Comparison of ENCODE assay signal across 26 cellular contexts in genomic region chr3:15326673-15327072, GRCh38. TPM values are rescaled to one million over a fixed set of nuclear protein-coding genes. Genes with fewer than 3 reads are reported as not detected.
DNase-seq lines count a peak whose midpoint lies in the region; ATAC-seq and TF ChIP-seq lines count a peak whose summit lies in the region.
"Had no signal": no experiment of that assay in that cellular context is flagged by ENCODE, and none has a peak within 500 bp of the region (broad histone marks: within the 10 kb centered on the region; RNA-seq: fewer than 3 reads in every experiment).

No MANE protein-coding gene starts in this region.

- H3F3A ChIP-seq in PC-9 (ENCODE audit: insufficient read depth, low read depth), result peaks cover 37% of the 10 kb centered on the region
- H3F3A ChIP-seq in smooth muscle cell (ENCODE audit: low read depth), result peaks cover 13% of the 10 kb centered on the region

- H3K4me3 ChIP-seq in PC-9 (no peak overlapping the region), smooth muscle cell (no peak overlapping the region), lower leg skin (ENCODE audit: low read depth, poor library complexity, severe bottlenecking) (no peak overlapping the region)
- H3K4me3 ChIP-seq: body of pancreas, K562, right lobe of liver, upper lobe of left lung had no signal

- no peaks in the 10 kb centered on the region for H3K9me2 ChIP-seq in PC-9 (ENCODE audit: insufficient read depth)

- POLR2A ChIA-PET in CD4-positive, alpha-beta T cell (lab: Charles Lee), result no interaction called here
- POLR2A ChIA-PET in PC-9 (lab: Charles Lee; ENCODE audit: unreplicated experiment) (no interaction called here), RWPE1 (lab: Yijun Ruan, JAX; ENCODE audit: low non-redundant PET) (no interaction called here)

- TF ChIP-seq CTCF in CD4-positive, alpha-beta T cell (IDR thresholded peaks at IDR 0.05), result no peak
- no peak for TF ChIP-seq CTCF in PC-9 (conservative IDR thresholded peaks at IDR 0.05)
- TF ChIP-seq CTCF in mesothelial cell of epicardium (IDR thresholded peaks at IDR 0.05; ENCODE audit: unreplicated experiment), result no peak
- no peak for TF ChIP-seq CTCF in smooth muscle cell (IDR thresholded peaks at IDR 0.05; ENCODE audit: borderline replicate concordance, insufficient read depth, poor library complexity, severe bottlenecking)
- TF ChIP-seq CTCF in RWPE1 (conservative IDR thresholded peaks at IDR 0.05; ENCODE audit: low read depth), result no peak
- TF ChIP-seq CTCF in lower leg skin (IDR thresholded peaks at IDR 0.05), result no peak

- H4K20me1 ChIP-seq in PC-9 (ENCODE audit: insufficient read depth), result no peaks in the 10 kb centered on the region
- H4K20me1 ChIP-seq in smooth muscle cell (ENCODE audit: low read depth), result no peaks in the 10 kb centered on the region

- H3K27me3 Mint-ChIP-seq in CD4-positive, alpha-beta T cell, result no peaks in the 10 kb centered on the region
- no peaks in the 10 kb centered on the region for H3K27me3 Mint-ChIP-seq in mesothelial cell of epicardium (ENCODE audit: low read depth)
- H3K27me3 Mint-ChIP-seq: activated T-cell treated with anti-CD3 and anti-CD28 coated beads, Interleukin-2, amount 50 U/mL, for 24 hours had no signal

- in situ Hi-C loops in KBM-7 (cut with MboI; ENCODE audit: low pct_unique_long_range_greater_than_20kb, low sequenced_read_pairs), result no loop called here

- H3K4me3 Mint-ChIP-seq in CD4-positive, alpha-beta T cell, result no peak overlapping the region
- no peak overlapping the region for H3K4me3 Mint-ChIP-seq in mesothelial cell of epicardium
- H3K4me3 Mint-ChIP-seq: activated CD4-positive, alpha-beta T cell treated with anti-CD3 and anti-CD28 coated beads, Interleukin-2, amount 10 ng/mL, durations not matched to agents 7 days and 5 days; activated T-cell treated with anti-CD3 and anti-CD28 coated beads, Interleukin-2, amount 50 U/mL, for 24 hours; neural crest cell had no signal

- no peak overlapping the region for H3K9ac ChIP-seq in smooth muscle cell (ENCODE audit: low read depth)

- no peak overlapping the region for H2AFZ ChIP-seq in PC-9
- no peak overlapping the region for H2AFZ ChIP-seq in smooth muscle cell (ENCODE audit: low read depth)

- no peaks in the 10 kb centered on the region for H3K9me3 Mint-ChIP-seq in CD4-positive, alpha-beta T cell
- no peaks in the 10 kb centered on the region for H3K9me3 Mint-ChIP-seq in mesothelial cell of epicardium
- H3K9me3 Mint-ChIP-seq: activated CD4-positive, alpha-beta T cell treated with anti-CD3 and anti-CD28 coated beads, Interleukin-2, amount 10 ng/mL, durations not matched to agents 7 days and 5 days; activated T-cell treated with anti-CD3 and anti-CD28 coated beads, Interleukin-2, amount 50 U/mL, for 24 hours; neural crest cell had no signal

- no peak for ATAC-seq in CD4-positive, alpha-beta T cell (ENCODE audit: poor library complexity)
- ATAC-seq: body of pancreas, K562, lower lobe of right lung, SK-N-SH treated with all-trans-retinoic acid at 6 μM for 48 hours had no signal

- no peaks in the 10 kb centered on the region for H3K27me3 ChIP-seq in CD4-positive, alpha-beta T cell (ENCODE audit: control insufficient read depth, insufficient read depth, low read length)
- H3K27me3 ChIP-seq in PC-9 (ENCODE audit: insufficient read depth, low read depth), result no peaks in the 10 kb centered on the region
- no peaks in the 10 kb centered on the region for H3K27me3 ChIP-seq in smooth muscle cell (ENCODE audit: low read depth)
- H3K27me3 ChIP-seq: body of pancreas, right lobe of liver, upper lobe of left lung had no signal

- TF ChIP-seq POLR2A in lower leg skin (IDR thresholded peaks at IDR 0.05), result no peak

- H3K27ac ChIP-seq in CD4-positive, alpha-beta T cell (ENCODE audit: low read depth, low read length), result no peak overlapping the region
- peak overlapping the region; percentile 83 for H3K27ac ChIP-seq in PC-9
- peak overlapping the region; percentile 83 for H3K27ac ChIP-seq in smooth muscle cell (ENCODE audit: low read depth)
- no peak overlapping the region for H3K27ac ChIP-seq in RWPE1
- H3K27ac ChIP-seq: body of pancreas had no signal

- H3K4me1 Mint-ChIP-seq in CD4-positive, alpha-beta T cell (ENCODE audit: low read depth), result peaks cover 89% of the 10 kb centered on the region
- H3K4me1 Mint-ChIP-seq in mesothelial cell of epicardium, result peaks cover 79% of the 10 kb centered on the region

- 0 out of 2 replicates have a peak, but pooled peaks cover 3% of the 10 kb centered on the region for H3K36me3 ChIP-seq in PC-9 (ENCODE audit: low read depth)
- no peaks in the 10 kb centered on the region for H3K36me3 ChIP-seq in smooth muscle cell (ENCODE audit: low read depth)
- H3K36me3 ChIP-seq: right lobe of liver had no signal

- H3K79me2 ChIP-seq in PC-9 (ENCODE audit: low read depth) (peaks cover 81% of the 10 kb centered on the region), smooth muscle cell (ENCODE audit: low read depth) (peaks cover 46% of the 10 kb centered on the region)

- peak overlapping the region; percentile 81 for H3K4me2 ChIP-seq in PC-9
- no peak overlapping the region for H3K4me2 ChIP-seq in smooth muscle cell

- H3K9me3 ChIP-seq in CD4-positive, alpha-beta T cell (ENCODE audit: control insufficient read depth, low read length), result no peaks in the 10 kb centered on the region
- H3K9me3 ChIP-seq in PC-9 (ENCODE audit: insufficient read depth, low read depth), result no peaks in the 10 kb centered on the region
- no peaks in the 10 kb centered on the region for H3K9me3 ChIP-seq in smooth muscle cell (replicated peaks; ENCODE audit: low read depth)
- H3K9me3 ChIP-seq: body of pancreas, lower lobe of right lung, right lobe of liver, upper lobe of left lung had no signal

- WGBS in smooth muscle cell (ENCODE audit: low lambda C conversion rate), result 77% methylated on average over 2 of the region's 2 CpGs
- WGBS in lower leg skin, 2 donors, result 96 to 97% methylated on average over 2 of the region's 2 CpGs

- CTCF ChIA-PET in CD4-positive, alpha-beta T cell (lab: Charles Lee), result interaction anchor here (9.1 kb wide), 1 partner anchor 55 kb away, joined by 163 read pairs; no protein-coding TSS in a partner anchor
- CTCF ChIA-PET in PC-9 (lab: Charles Lee) (no interaction called here), RWPE1 (lab: Yijun Ruan, JAX) (no interaction called here)

- no peak for DNase-seq in CD4-positive, alpha-beta T cell
- no peak for DNase-seq in PC-9
- DNase-seq in mesothelial cell of epicardium (ENCODE audit: low spot score in 2 of 2, unreplicated experiment in 2 of 2), result no peak
- no peak for DNase-seq in smooth muscle cell (lab: John Stamatoyannopoulos, UW; ENCODE audit: unreplicated experiment)
- DNase-seq in RWPE1 (ENCODE audit: low spot score), result no peak
- no peak for DNase-seq in islet precursor cell
- DNase-seq in lower leg skin (ENCODE audit: low spot score in 2 of 2), result no peak
- DNase-seq in KBM-7, result no peak
- DNase-seq: activated CD4-positive, alpha-beta T cell treated with anti-CD3 and anti-CD28 coated beads, Interleukin-2, amount 10 ng/mL, durations not matched to agents 7 days and 5 days; activated gamma-delta T cell treated with Interleukin-2 at 50 U/mL for 16 hours; activated T-cell treated with anti-CD3 and anti-CD28 coated beads, Interleukin-2, amount 50 U/mL, for 24 hours; body of pancreas; cerebellar nuclear complex; H7; lower lobe of right lung; NCI-H1436 treated with DMSO at 0.1 percent for 48 hours; NCI-H446 treated with DMSO at 0.1 percent for 48 hours; posterior cingulate gyrus; stimulated activated CD4-positive, alpha-beta T cell treated with anti-CD3 and anti-CD28 coated beads, Interleukin-15, amount 100 ng/mL, for 24 hours; stimulated activated naive CD4-positive, alpha-beta T cell; T-helper 2 cell; upper lobe of left lung had no signal

- peaks cover 80% of the 10 kb centered on the region for H3K36me3 Mint-ChIP-seq in CD4-positive, alpha-beta T cell (ENCODE audit: low read depth)
- H3K36me3 Mint-ChIP-seq in mesothelial cell of epicardium, result peaks cover 12% of the 10 kb centered on the region

- intact Hi-C loops in CD4-positive, alpha-beta T cell (cut with DNase I, micrococcal nuclease), result no loop called here
- intact Hi-C loops in PC-9 (cut with micrococcal nuclease; ENCODE audit: unreplicated experiment) (no loop called here), lower leg skin (cut with DNase I; ENCODE audit: low total_unique reads) (no loop called here)

- H3K4me1 ChIP-seq in PC-9 (replicated peaks; ENCODE audit: insufficient read depth) (peaks cover 72% of the 10 kb centered on the region), smooth muscle cell (ENCODE audit: low read depth) (peaks cover 32% of the 10 kb centered on the region)

- BruUV-seq in PC-9 (replicated peaks; lab: Mats Ljungman, UMichigan), result no TSS peak

- peak overlapping the region; percentile 20 for H3K27ac Mint-ChIP-seq in CD4-positive, alpha-beta T cell
- peak overlapping the region; percentile 98 for H3K27ac Mint-ChIP-seq in mesothelial cell of epicardium
- H3K27ac Mint-ChIP-seq: activated CD4-positive, alpha-beta T cell treated with anti-CD3 and anti-CD28 coated beads, Interleukin-2, amount 10 ng/mL, durations not matched to agents 7 days and 5 days had no signal

RNA-seq across cellular contexts. Expression of gene SH3BP5, which starts 5.7 kb away (rescaled TPM):
- total RNA-seq in CD4-positive, alpha-beta T cell, result 10 to 100 TPM; 16.8 to 17.7 TPM
- 31.6 and 39.3 TPM in 2 replicates for total RNA-seq in PC-9 (2021)
- total RNA-seq in mesothelial cell of epicardium, result 78.7 to 88.6 TPM (median 80.5 TPM) in 3 replicates
- total RNA-seq in smooth muscle cell, result 7.9 and 12.7 TPM in 2 replicates
- 10.7 and 15.3 TPM in 2 replicates for polyA plus RNA-seq in smooth muscle cell
- total RNA-seq in lower leg skin, result 10 to 100 TPM; 10.7 to 30.3 (median 18.5) TPM

Comparison
In these comparisons a context has a peak if more than half of its experiments do, and no peak if none do; other contexts are left out.
1. H3K27ac ChIP-seq: peak in PC-9 (single experiment) and smooth muscle cell (single experiment); none in CD4-positive, alpha-beta T cell (single experiment) and RWPE1 (single experiment).